In the genomic region with DNA sequence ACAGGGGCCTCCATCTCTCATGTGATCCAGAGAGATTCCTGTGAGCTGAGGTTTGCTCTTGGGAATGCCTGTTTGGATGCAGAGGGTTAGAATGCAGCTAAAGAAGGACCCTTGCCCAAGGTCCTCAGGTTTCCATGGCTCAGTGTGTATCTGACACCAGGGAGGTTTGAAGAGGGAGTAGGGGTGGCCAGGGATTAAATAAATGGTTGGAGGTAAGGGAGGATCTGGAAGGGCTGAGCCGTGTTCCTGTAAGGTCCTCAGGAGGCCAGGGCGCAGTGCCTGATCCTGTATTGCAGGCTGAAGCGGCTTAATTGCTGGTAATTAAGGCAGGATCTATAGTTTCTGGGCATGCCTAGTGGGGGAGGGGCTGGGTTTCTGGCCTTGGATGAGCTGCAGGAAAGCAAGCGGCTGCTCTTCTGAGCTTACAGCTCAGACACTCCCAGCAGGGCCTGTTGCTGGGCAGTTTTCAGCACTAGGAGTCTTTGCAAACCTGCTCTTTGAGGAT, we compare ENCODE assay signal across 9 cellular contexts. TPM values are rescaled to one million over a fixed set of nuclear protein-coding genes. Genes with fewer than 3 reads are reported as not detected.
DNase-seq lines count a peak whose midpoint lies in the region; ATAC-seq and TF ChIP-seq lines count a peak whose summit lies in the region.
"Had no signal": no experiment of that assay in that cellular context is flagged by ENCODE, and none has a peak within 500 bp of the region (broad histone marks: within the 10 kb centered on the region; RNA-seq: fewer than 3 reads in every experiment).

No MANE protein-coding gene starts in this region.

- no peak for TF ChIP-seq POLR2A in esophagus squamous epithelium (IDR thresholded peaks at IDR 0.05)

- no peak for ATAC-seq in heart right ventricle
- ATAC-seq in GM19324 (IDR thresholded peaks at IDR 0.05; ENCODE audit: low FRiP score, unreplicated experiment) = no peak
- ATAC-seq in GM18868 (IDR thresholded peaks at IDR 0.05; ENCODE audit: unreplicated experiment) = no peak
- ATAC-seq: left lobe of liver had no signal

- peak overlapping the region; percentile 70 for H3K9ac ChIP-seq in HUES6 (ENCODE audit: low read length)

- 44 to 55% methylated on average over 4 of the region's 4 CpGs for WGBS in heart right ventricle, 2 donors
- WGBS in esophagus squamous epithelium, 2 donors = 53 to 55% methylated on average over 4 of the region's 4 CpGs

- peak; percentile 94 for DNase-seq in NCI-H524 treated with DMSO at 0.1 percent for 48 hours (lab: John Stamatoyannopoulos, UW)
- DNase-seq in epithelial cell of esophagus (ENCODE audit: low read depth) = peak; percentile 37
- peak; percentile 86 for DNase-seq in retina
- no peak for DNase-seq in heart right ventricle
- no peak for DNase-seq in esophagus squamous epithelium (lab: John Stamatoyannopoulos, UW)

- TF ChIP-seq CTCF in epithelial cell of esophagus (IDR thresholded peaks at IDR 0.05; ENCODE audit: insufficient read depth, low read depth, low read length, missing control alignments) = no peak
- no peak for TF ChIP-seq CTCF in heart right ventricle (IDR thresholded peaks at IDR 0.05)
- no peak for TF ChIP-seq CTCF in esophagus squamous epithelium (IDR thresholded peaks at IDR 0.05)

- H3K4me3 ChIP-seq in HUES6 (ENCODE audit: low read depth, low read length) (peak overlapping the region; percentile 5; the same call in 1 of the 2 replicates), epithelial cell of esophagus (ENCODE audit: low read length) (no peak overlapping the region), heart right ventricle (no peak overlapping the region), esophagus squamous epithelium (no peak overlapping the region)

- H3K4me1 ChIP-seq in HUES6 (ENCODE audit: control insufficient read depth, insufficient read depth, low read length) = peaks cover 43% of the 10 kb centered on the region
- H3K4me1 ChIP-seq in heart right ventricle = no peaks in the 10 kb centered on the region
- no peaks in the 10 kb centered on the region for H3K4me1 ChIP-seq in esophagus squamous epithelium

- no peaks in the 10 kb centered on the region for H3K27me3 ChIP-seq in HUES6 (ENCODE audit: control insufficient read depth, insufficient read depth, low read length)
- peaks cover 0 to 7% (median 0%) of the 10 kb centered on the region in 7 donors for H3K27me3 ChIP-seq in heart right ventricle
- peaks cover 0 to 16% (median 0%) of the 10 kb centered on the region in 4 donors for H3K27me3 ChIP-seq in esophagus squamous epithelium

- H3K36me3 ChIP-seq in HUES6 (ENCODE audit: control insufficient read depth, insufficient read depth, low read length) (no peaks in the 10 kb centered on the region), heart right ventricle (no peaks in the 10 kb centered on the region), esophagus squamous epithelium (no peaks in the 10 kb centered on the region)

- no peaks in the 10 kb centered on the region for H3K9me3 ChIP-seq in HUES6 (ENCODE audit: control insufficient read depth, insufficient read depth, low read depth, low read length)
- H3K9me3 ChIP-seq in heart right ventricle = no peaks in the 10 kb centered on the region
- no peaks in the 10 kb centered on the region for H3K9me3 ChIP-seq in esophagus squamous epithelium

- intact Hi-C loops in heart right ventricle (cut with DNase I) = no loop called here
- intact Hi-C loops in esophagus squamous epithelium (cut with DNase I) = no loop called here

- H3K27ac ChIP-seq in HUES6 (ENCODE audit: low read depth, low read length) (peak overlapping the region; percentile 45; the same call in 1 of the 2 replicates), heart right ventricle (no peak overlapping the region), esophagus squamous epithelium (no peak overlapping the region)

RNA-seq across cellular contexts. Expression of gene MAP1B, which starts 41.5 kb away (rescaled TPM):
- total RNA-seq in heart right ventricle (100 to 1,000 TPM in 5 of 10 donors, 10 to 100 TPM in 5; 61.2 to 154 (median 104) TPM), esophagus squamous epithelium (100 to 1,000 TPM in 1 of 4 donors, 10 to 100 TPM in 2, 1 to 10 TPM in 1; 8.2 to 180 (median 29.6) TPM)
- polyA plus RNA-seq in heart right ventricle = 10 to 100 TPM; 13.1 to 36.9 TPM

Comparison
In these comparisons a context has a peak if more than half of its experiments do, and no peak if none do; other contexts are left out.
1. DNase-seq: peak in NCI-H524 treated with DMSO at 0.1 percent for 48 hours (single experiment), epithelial cell of esophagus (single experiment) and retina (single experiment); none in heart right ventricle (0 of 2) and esophagus squamous epithelium (single experiment).